Comparison of ENCODE assay signal across 9 cellular contexts in the genomic region with DNA sequence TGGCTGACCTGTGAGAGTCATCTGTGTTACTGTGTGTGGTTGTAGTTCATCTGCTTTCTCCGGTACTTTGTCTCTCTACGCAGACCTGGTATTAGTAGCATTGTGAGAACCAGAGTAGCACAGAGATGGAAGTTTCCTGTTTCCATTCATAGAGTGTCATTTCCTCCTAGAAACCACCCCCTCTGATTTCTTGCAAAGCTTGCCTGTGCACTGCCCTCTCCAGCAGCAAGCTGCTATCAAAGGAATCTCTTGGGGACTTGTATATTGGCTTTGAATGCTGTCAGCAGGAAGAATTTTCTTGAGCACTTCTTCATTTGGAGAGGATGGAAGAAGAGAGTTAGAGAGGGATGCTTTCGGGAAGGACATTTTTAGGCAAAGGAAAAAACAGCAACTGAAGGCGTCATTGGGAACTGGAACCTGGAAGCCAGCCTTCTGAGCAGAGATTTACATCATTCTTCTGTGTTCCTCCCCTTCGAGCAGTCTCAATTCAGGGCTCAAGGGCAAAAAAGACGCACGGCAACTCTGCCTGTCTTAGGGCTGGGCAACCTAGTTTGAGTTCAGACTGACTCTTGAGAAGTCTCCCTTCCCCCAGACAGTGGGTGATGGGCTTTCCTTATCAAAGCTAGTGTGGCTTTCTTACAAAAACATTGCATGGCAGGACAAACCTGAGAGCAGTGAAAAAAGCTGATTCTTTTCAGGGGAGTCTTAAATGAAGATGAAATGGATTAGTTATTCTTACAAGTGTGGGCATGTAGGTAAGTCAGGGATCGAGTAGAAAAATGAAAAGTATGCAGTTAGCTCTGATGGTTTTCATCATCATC.
DNase-seq lines count a peak whose midpoint lies in the region; ATAC-seq lines count a peak whose summit lies in the region.
"Had no signal": no experiment of that assay in that cellular context is flagged by ENCODE, and none has a peak within 500 bp of the region (broad histone marks: within the 10 kb centered on the region; RNA-seq: fewer than 3 reads in every experiment).

No MANE protein-coding gene starts in this region.

- peak overlapping the region; percentile 6 for H3K27ac ChIP-seq in trophoblast cell (ENCODE audit: low read depth, low read length)
- H3K27ac ChIP-seq: SK-N-MC had no signal

- no peak overlapping the region for H3K4me2 ChIP-seq in trophoblast cell (ENCODE audit: low read length)

- H3K23ac ChIP-seq in trophoblast cell (ENCODE audit: low read length), result no peak overlapping the region

- peak; percentile 24 for DNase-seq in activated CD4-positive, alpha-beta T cell treated with anti-CD3 and anti-CD28 coated beads for 48 hours
- no peak for DNase-seq in activated CD4-positive, alpha-beta T cell treated with anti-CD3 and anti-CD28 coated beads, Interleukin-2, amount 50 U/mL, for 4 hours
- DNase-seq in dermis blood vessel endothelial cell (peak; percentile 91), trophoblast cell (no peak), DMS53 (lab: John Stamatoyannopoulos, UW) (no peak), NCI-H1417 (lab: John Stamatoyannopoulos, UW) (no peak), NCI-H526 (lab: John Stamatoyannopoulos, UW) (no peak)

- no peaks in the 10 kb centered on the region for H3K9me3 ChIP-seq in trophoblast cell (ENCODE audit: insufficient read depth, low read depth, low read length)

- no peak overlapping the region for H3K4me3 ChIP-seq in trophoblast cell (ENCODE audit: low read depth, low read length)
- H3K4me3 ChIP-seq: SK-N-MC had no signal

- H2BK5ac ChIP-seq in trophoblast cell (ENCODE audit: low read depth, low read length, poor library complexity), result no peak overlapping the region

- H4K91ac ChIP-seq in trophoblast cell (ENCODE audit: low read depth, low read length), result no peak overlapping the region

- H3K9ac ChIP-seq in trophoblast cell (ENCODE audit: low read length), result no peak overlapping the region

- no peaks in the 10 kb centered on the region for H3K79me2 ChIP-seq in trophoblast cell (ENCODE audit: control insufficient read depth, insufficient read depth, low read length, poor library complexity)

- WGBS in trophoblast cell (ENCODE audit: extremely low coverage, insufficient coverage, insufficient read length), result no CpG with 5 or more reads among the region's 8 CpGs

- H2BK12ac ChIP-seq in trophoblast cell (ENCODE audit: low read length), result no peak overlapping the region

- H2AFZ ChIP-seq in trophoblast cell (ENCODE audit: insufficient read depth, low read length, poor library complexity), result no peak overlapping the region

- peak; percentile 64 for ATAC-seq in HG03378 (IDR thresholded peaks at IDR 0.05; ENCODE audit: unreplicated experiment)

- no peak overlapping the region for H3K14ac ChIP-seq in trophoblast cell (ENCODE audit: low read length)

- H3K36me3 ChIP-seq in trophoblast cell (ENCODE audit: control insufficient read depth in 1 of 2, insufficient read depth in 2 of 2, low read length in 2 of 2), result no peaks in the 10 kb centered on the region

- H3K79me1 ChIP-seq in trophoblast cell (ENCODE audit: low read length), result peaks cover 1% of the 10 kb centered on the region

- H4K8ac ChIP-seq in trophoblast cell (ENCODE audit: low read depth, low read length), result no peak overlapping the region

- peaks cover 17 to 20% of the 10 kb centered on the region in 2 experiments for H3K4me1 ChIP-seq in trophoblast cell (ENCODE audit: control insufficient read depth in 1 of 2, insufficient read depth in 2 of 2, low read length in 2 of 2)

- no peak overlapping the region for H2AK5ac ChIP-seq in trophoblast cell (ENCODE audit: low read length)

- H3K18ac ChIP-seq in trophoblast cell (ENCODE audit: low read length), result no peak overlapping the region

- H3K27me3 ChIP-seq in trophoblast cell (ENCODE audit: insufficient read depth, low read length), result no peaks in the 10 kb centered on the region

- no peak overlapping the region for H2BK120ac ChIP-seq in trophoblast cell (ENCODE audit: insufficient read depth, low read length, poor library complexity)

- H4K12ac ChIP-seq in trophoblast cell (ENCODE audit: low read depth, low read length), result no peak overlapping the region

- H3K4ac ChIP-seq in trophoblast cell (ENCODE audit: low read depth, low read length), result no peak overlapping the region

Comparison
In these comparisons a context has a peak if more than half of its experiments do, and no peak if none do; other contexts are left out.
1. DNase-seq: peak in activated CD4-positive, alpha-beta T cell treated with anti-CD3 and anti-CD28 coated beads for 48 hours (single experiment) and dermis blood vessel endothelial cell (single experiment); none in activated CD4-positive, alpha-beta T cell treated with anti-CD3 and anti-CD28 coated beads, Interleukin-2, amount 50 U/mL, for 4 hours (0 of 2), trophoblast cell (0 of 2), DMS53 (single experiment), NCI-H1417 (0 of 3) and NCI-H526 (0 of 2).